In genomic region chr1:28369518-28370219, GRCh38 we compare ENCODE assay signal across 8 cellular contexts. TPM values are rescaled to one million over a fixed set of nuclear protein-coding genes. Genes with fewer than 3 reads are reported as not detected.
DNase-seq lines count a peak whose midpoint lies in the region; ATAC-seq and TF ChIP-seq lines count a peak whose summit lies in the region.

Gene PHACTR4, plus strand, starts transcription at chr1:28369740. Its CDS starts 37,708 bp downstream, at chr1:28407448.

- CTCF ChIA-PET in activated CD4-positive, alpha-beta T cell treated with anti-CD3 and anti-CD28 coated beads for 36 hours (lab: Charles Lee) = interaction anchor here (0.7 to 2.2 kb wide), 4 partner anchors 10 to 143 kb away, joined by 3 to 8 read pairs (median 6); no protein-coding TSS in a partner anchor

- intact Hi-C loops in activated CD4-positive, alpha-beta T cell treated with anti-CD3 and anti-CD28 coated beads for 36 hours (cut with DNase I, micrococcal nuclease) = loop anchor here in 1 of 2 experiments (1.0 to 2.0 kb wide), 7 partner anchors 40 to 273 kb away; partner anchors contain the start of genes ATP5IF1, MED18, SESN2 and TAF12

- H3K9me3 Mint-ChIP-seq in activated CD4-positive, alpha-beta T cell treated with anti-CD3 and anti-CD28 coated beads for 36 hours (ENCODE audit: low read depth) = no peaks in the 10 kb centered on the region
- H3K9me3 Mint-ChIP-seq in chondrocyte (ENCODE audit: low read depth) = no peaks in the 10 kb centered on the region

- peak; percentile 92 for ATAC-seq in GM19035 (IDR thresholded peaks at IDR 0.05; ENCODE audit: unreplicated experiment)
- peak; percentile 92 for ATAC-seq in HG03354 (IDR thresholded peaks at IDR 0.05; ENCODE audit: poor library complexity, severe bottlenecking, unreplicated experiment)
- ATAC-seq in activated CD4-positive, alpha-beta T cell treated with anti-CD3 and anti-CD28 coated beads for 36 hours = peak; percentile 93

- peak within 1 kb of the TSS; percentile 92 for H3K27ac Mint-ChIP-seq in activated CD4-positive, alpha-beta T cell treated with anti-CD3 and anti-CD28 coated beads for 36 hours
- peak within 1 kb of the TSS; percentile 96 for H3K27ac Mint-ChIP-seq in chondrocyte (ENCODE audit: unreplicated experiment)

- H3K4me3 Mint-ChIP-seq in activated CD4-positive, alpha-beta T cell treated with anti-CD3 and anti-CD28 coated beads for 36 hours = peak within 1 kb of the TSS; percentile 92
- peak within 1 kb of the TSS; percentile 91 for H3K4me3 Mint-ChIP-seq in chondrocyte (ENCODE audit: unreplicated experiment)

- H3K4me1 Mint-ChIP-seq in activated CD4-positive, alpha-beta T cell treated with anti-CD3 and anti-CD28 coated beads for 36 hours = peaks cover 25% of the 10 kb centered on the region
- H3K4me1 Mint-ChIP-seq in chondrocyte (ENCODE audit: low read depth) = peaks cover 30% of the 10 kb centered on the region

- H3K27me3 Mint-ChIP-seq in activated CD4-positive, alpha-beta T cell treated with anti-CD3 and anti-CD28 coated beads for 36 hours = no peaks in the 10 kb centered on the region
- no peaks in the 10 kb centered on the region for H3K27me3 Mint-ChIP-seq in chondrocyte (ENCODE audit: low read depth)

- DNase-seq in AG10803 (ENCODE audit: low read depth) (peak; percentile 88), NCI-H460 (ENCODE audit: extremely low read depth, low read depth) (peak; percentile 87), chondrocyte (ENCODE audit: low spot score) (peak; percentile 98), kidney glomerular epithelial cell (lab: John Stamatoyannopoulos, UW) (peak; percentile 89)
- peak; percentile 90 for DNase-seq in activated CD4-positive, alpha-beta T cell treated with anti-CD3 and anti-CD28 coated beads for 36 hours
- peak; percentile 77 to 81 for DNase-seq in stimulated activated CD4-positive, alpha-beta T cell treated with anti-CD3 and anti-CD28 coated beads, Interleukin-15, amount 100 ng/mL, for 48 hours (ENCODE audit: low read depth in 2 of 2)

- POLR2A ChIA-PET in activated CD4-positive, alpha-beta T cell treated with anti-CD3 and anti-CD28 coated beads for 36 hours (lab: Charles Lee) = interaction anchor here (0.6 to 1.2 kb wide), 6 partner anchors 41 to 279 kb away, joined by 3 to 4 read pairs (median 3); partner anchors contain the start of genes MED18, RCC1, RNU11 and SESN2

- H3K4me3 ChIP-seq in AG10803 (ENCODE audit: low read length) = peak within 1 kb of the TSS; percentile 75

- TF ChIP-seq CTCF in AG10803 (conservative IDR thresholded peaks at IDR 0.05; ENCODE audit: low read length) (no peak), chondrocyte (IDR thresholded peaks at IDR 0.05) (no peak)

- H3K36me3 Mint-ChIP-seq in activated CD4-positive, alpha-beta T cell treated with anti-CD3 and anti-CD28 coated beads for 36 hours (ENCODE audit: low read depth) = peaks cover 5% of the 10 kb centered on the region
- no peaks in the 10 kb centered on the region for H3K36me3 Mint-ChIP-seq in chondrocyte (ENCODE audit: low read depth)

RNA-seq across cellular contexts. Expression of gene PHACTR4, which starts in this region (rescaled TPM):
- 10.9 and 13.0 TPM in 2 replicates for total RNA-seq in NCI-H460 (2014; rRNA removed; shearing (Covaris generic))
- 6.5 and 13.7 TPM in 2 replicates for polyA plus RNA-seq in NCI-H460 (2014; cell fraction: nucleus; rRNA removed)
- 10 to 100 TPM; 23.0 to 30.1 TPM for total RNA-seq in activated CD4-positive, alpha-beta T cell treated with anti-CD3 and anti-CD28 coated beads for 36 hours
- 39.6 to 45.7 TPM (median 39.9 TPM) in 3 replicates for total RNA-seq in chondrocyte

Comparison
In these comparisons a context has a peak if more than half of its experiments do, and no peak if none do; other contexts are left out.
1. Peak in every context shown above with its lines: DNase-seq, ATAC-seq and H3K4me3 ChIP-seq.